ENCODE assay signal across 8 cellular contexts in genomic region chr9:78261403-78262001, GRCh38. TPM values are rescaled to one million over a fixed set of nuclear protein-coding genes. Genes with fewer than 3 reads are reported as not detected.
DNase-seq lines count a peak whose midpoint lies in the region; ATAC-seq, FAIRE-seq and TF ChIP-seq lines count a peak whose summit lies in the region.

No MANE protein-coding gene starts in this region.

- FAIRE-seq in TTC549 (lab: Jason Lieb, UNC), result peak; percentile 96

- H3K4me3 ChIP-seq in vagina (no peak overlapping the region), lower leg skin (ENCODE audit: low read depth, poor library complexity, severe bottlenecking) (no peak overlapping the region)

- H3K4me1 Mint-ChIP-seq in glutamatergic neuron (ENCODE audit: low read depth, unreplicated experiment), result no peaks in the 10 kb centered on the region

- no peak overlapping the region for H3K27ac ChIP-seq in vagina

- ATAC-seq in HG03571 (IDR thresholded peaks at IDR 0.05; ENCODE audit: unreplicated experiment), result peak; percentile 59

- no peaks in the 10 kb centered on the region for H3K27me3 ChIP-seq in vagina

- peak; percentile 0 for DNase-seq in NOMO-1 treated with DMSO at 0.1 percent for 48 hours (lab: John Stamatoyannopoulos, UW; ENCODE audit: unreplicated experiment)
- no peak for DNase-seq in NOMO-1 treated with dmso at 0.1 percent for 144 hours (lab: John Stamatoyannopoulos, UW; ENCODE audit: unreplicated experiment)
- no peak for DNase-seq in glutamatergic neuron
- no peak for DNase-seq in vagina (ENCODE audit: extremely low spot score in 2 of 2)
- DNase-seq in stimulated activated CD4-positive, alpha-beta T cell treated with anti-CD3 and anti-CD28 coated beads, Interleukin-2, amount 100 ng/mL, for 24 hours, result no peak
- DNase-seq in lower leg skin (ENCODE audit: low spot score in 2 of 2), result no peak

- H3K4me1 ChIP-seq in vagina, result no peaks in the 10 kb centered on the region

- H3K27me3 Mint-ChIP-seq in glutamatergic neuron (ENCODE audit: unreplicated experiment), result no peaks in the 10 kb centered on the region

- H3K4me3 Mint-ChIP-seq in glutamatergic neuron (ENCODE audit: unreplicated experiment), result no peak overlapping the region

- no peak overlapping the region for H3K27ac Mint-ChIP-seq in glutamatergic neuron (ENCODE audit: unreplicated experiment)

- H3K9me3 Mint-ChIP-seq in glutamatergic neuron (ENCODE audit: unreplicated experiment), result no peaks in the 10 kb centered on the region

- no peaks in the 10 kb centered on the region for H3K9me3 ChIP-seq in vagina

- intact Hi-C loops in vagina (cut with DNase I), result loop anchor here (5.0 kb wide), 1 partner anchor 106 kb away; no protein-coding TSS in a partner anchor
- intact Hi-C loops in lower leg skin (cut with DNase I; ENCODE audit: low total_unique reads), result no loop called here

- peak; percentile 90 for TF ChIP-seq CTCF in glutamatergic neuron (IDR thresholded peaks at IDR 0.05; ENCODE audit: partially characterized antibody, unreplicated experiment)
- TF ChIP-seq CTCF in vagina (IDR thresholded peaks at IDR 0.05), result peak; percentile 45 to 73 (median 55)
- no peak for TF ChIP-seq CTCF in lower leg skin (IDR thresholded peaks at IDR 0.05)

- peaks cover 0 to 9% of the 10 kb centered on the region in 2 donors for H3K36me3 ChIP-seq in vagina

- H3K36me3 Mint-ChIP-seq in glutamatergic neuron (ENCODE audit: unreplicated experiment), result no peaks in the 10 kb centered on the region

- TF ChIP-seq POLR2A in vagina (IDR thresholded peaks at IDR 0.05), result no peak
- no peak for TF ChIP-seq POLR2A in lower leg skin (IDR thresholded peaks at IDR 0.05)

- 40 to 46% methylated on average over 2 of the region's 2 CpGs for WGBS in lower leg skin, 2 donors

RNA-seq across cellular contexts. Expression of gene CEP78, which starts 25.6 kb away (rescaled TPM):
- total RNA-seq in glutamatergic neuron (ENCODE audit: unreplicated experiment) (29.7 TPM), vagina (9.3 TPM), lower leg skin (10 to 100 TPM in 1 of 4 donors, 1 to 10 TPM in 3; 5.9 to 10.7 (median 7.7) TPM)

RNA-seq across cellular contexts. Expression of gene PSAT1, which starts 35.4 kb away (rescaled TPM):
- total RNA-seq in glutamatergic neuron (ENCODE audit: unreplicated experiment) (83.3 TPM), vagina (6.9 TPM), lower leg skin (100 to 1,000 TPM in 1 of 4 donors, 10 to 100 TPM in 3; 50.2 to 106 (median 75.3) TPM)

Comparison
In these comparisons a context has a peak if more than half of its experiments do, and no peak if none do; other contexts are left out.
1. CTCF ChIP-seq: peak in glutamatergic neuron (single experiment) and vagina (3 of 3); none in lower leg skin (0 of 3).